In genomic region chr14:69354383-69355154, GRCh38 we compare ENCODE assay signal across 8 cellular contexts. TPM values are rescaled to one million over a fixed set of nuclear protein-coding genes. Genes with fewer than 3 reads are reported as not detected.
DNase-seq lines count a peak whose midpoint lies in the region; ATAC-seq lines count a peak whose summit lies in the region.

No MANE protein-coding gene starts in this region.

- H3K27ac ChIP-seq in angular gyrus (ENCODE audit: low read depth, low read length) = peak overlapping the region; percentile 60

- DNase-seq in RPMI8226 (peak; percentile 91), hepatic stellate cell (ENCODE audit: low spot score) (no peak), NCI-H2227 (lab: John Stamatoyannopoulos, UW; ENCODE audit: unreplicated experiment) (no peak), Right ventricle myocardium superior (no peak)
- peak; percentile 57 for DNase-seq in stimulated activated CD4-positive, alpha-beta T cell treated with anti-CD3 and anti-CD28 coated beads, Interleukin-12 subunit alpha, Interleukin-12 subunit beta, amount 100 ng/mL, for 4 hours

- intact Hi-C loops in Right ventricle myocardium superior (cut with DNase I) = no loop called here

- ATAC-seq in GM18520 (IDR thresholded peaks at IDR 0.05; ENCODE audit: unreplicated experiment) = peak; percentile 79
- ATAC-seq in HG02678 (IDR thresholded peaks at IDR 0.05; ENCODE audit: unreplicated experiment) = peak; percentile 92
- no peak for ATAC-seq in Right ventricle myocardium superior (ENCODE audit: poor library complexity)

RNA-seq across cellular contexts. Expression of gene ERH, which starts 43.5 kb away (rescaled TPM):
- total RNA-seq in Right ventricle myocardium superior = 102 TPM

RNA-seq across cellular contexts. Expression of gene SLC39A9, which starts 43.9 kb away (rescaled TPM):
- total RNA-seq in Right ventricle myocardium superior = 16.2 TPM

Comparison
In these comparisons a context has a peak if more than half of its experiments do, and no peak if none do; other contexts are left out.
1. DNase-seq: peak in RPMI8226 (single experiment) and stimulated activated CD4-positive, alpha-beta T cell treated with anti-CD3 and anti-CD28 coated beads, Interleukin-12 subunit alpha, Interleukin-12 subunit beta, amount 100 ng/mL, for 4 hours (single experiment); none in hepatic stellate cell (single experiment), NCI-H2227 (single experiment) and Right ventricle myocardium superior (single experiment).